8 cellular contexts compared by ENCODE assay signal in genomic region chr11:15629690-15630321, GRCh38.
A peak's percentile ranks its signal among the peaks of the same experiment; 100 is the strongest.
DNase-seq lines count a peak whose midpoint lies in the region; ATAC-seq, FAIRE-seq and TF ChIP-seq lines count a peak whose summit lies in the region.

No MANE protein-coding gene starts in this region.

- H3K4me3 ChIP-seq in DOHH2 (ENCODE audit: low read length) (no peak overlapping the region), WERI-Rb-1 (ENCODE audit: low read depth, low read length) (no peak overlapping the region), HepG2 (replicated peaks in 1 of 3; ENCODE audit: insufficient read depth in 1 of 3, low read depth in 2 of 3, low read length in 3 of 3) (no peak overlapping the region)

- POLR2A ChIA-PET in HepG2 (lab: Yijun Ruan, JAX): no interaction called here

- H4K20me1 ChIP-seq in DOHH2 (ENCODE audit: control insufficient read depth, insufficient read depth, low read depth, low read length): no peaks in the 10 kb centered on the region
- H4K20me1 ChIP-seq in HepG2 (ENCODE audit: insufficient read depth, low read length): no peaks in the 10 kb centered on the region

- H3K9ac ChIP-seq in HepG2 (ENCODE audit: insufficient read depth, low read depth, low read length): no peak overlapping the region

- no TSS peak for BruUV-seq in HepG2 (replicated peaks; lab: Mats Ljungman, UMichigan)

- H2AFZ ChIP-seq in HepG2 (ENCODE audit: low read length): no peak overlapping the region

- peak; percentile 45 for TF ChIP-seq CTCF in DOHH2 (IDR thresholded peaks at IDR 0.05; ENCODE audit: low read depth, low read length, poor library complexity, severe bottlenecking)
- TF ChIP-seq CTCF in WERI-Rb-1 (IDR thresholded peaks at IDR 0.05; ENCODE audit: low read depth, low read length): peak; percentile 59
- peak; percentile 33; the same call in 1 of the 2 replicates for TF ChIP-seq CTCF in HepG2 (CRISPR knock-in tag; IDR thresholded peaks at IDR 0.05)

- 3% methylated on average over 4 of the region's 6 CpGs for WGBS in HepG2 (ENCODE audit: low lambda C conversion rate)

- TF ChIP-seq EP300 in HepG2 (IDR thresholded peaks at IDR 0.05; ENCODE audit: low read depth in 2 of 2, low read length in 2 of 2) (no peak), HepG2 (CRISPR knock-in tag; IDR thresholded peaks at IDR 0.05; ENCODE audit: borderline replicate concordance) (no peak)

- no peaks in the 10 kb centered on the region for H3F3A ChIP-seq in DOHH2 (ENCODE audit: control insufficient read depth, insufficient read depth)

- no peaks in the 10 kb centered on the region for H3K4me1 ChIP-seq in DOHH2 (ENCODE audit: control insufficient read depth, low read length)
- no peaks in the 10 kb centered on the region for H3K4me1 ChIP-seq in HepG2 (ENCODE audit: insufficient read depth, low read length)

- H3K9me2 ChIP-seq in DOHH2 (replicated peaks; ENCODE audit: control insufficient read depth, low read length): no peaks in the 10 kb centered on the region

- no peak for FAIRE-seq in HepG2 (lab: Jason Lieb, UNC)

- H3K79me2 ChIP-seq in DOHH2 (ENCODE audit: control insufficient read depth, low read length): no peaks in the 10 kb centered on the region
- H3K79me2 ChIP-seq in HepG2 (ENCODE audit: insufficient read depth, low read length): no peaks in the 10 kb centered on the region

- H3K36me3 ChIP-seq in DOHH2 (ENCODE audit: control insufficient read depth, low read length): no peaks in the 10 kb centered on the region
- H3K36me3 ChIP-seq in WERI-Rb-1: no peaks in the 10 kb centered on the region
- no peaks in the 10 kb centered on the region for H3K36me3 ChIP-seq in HepG2 (replicated peaks in 1 of 2; ENCODE audit: control insufficient read depth in 1 of 2, insufficient read depth in 2 of 2, low read length in 2 of 2)

- in situ Hi-C loops in HepG2 (cut with HindIII; ENCODE audit: extremely low pct_ligation_motif_present, low pct_unique_long_range_greater_than_20kb): no loop called here
- in situ Hi-C loops in KBM-7 (cut with MboI; ENCODE audit: low pct_unique_long_range_greater_than_20kb, low sequenced_read_pairs): no loop called here

- CTCF ChIA-PET in HepG2 (lab: Yijun Ruan, JAX; ENCODE audit: low intra/inter-chr PET ratio, low total read pairs): no interaction called here

- H3K27me3 ChIP-seq in DOHH2 (ENCODE audit: control insufficient read depth, low read length) (no peaks in the 10 kb centered on the region), WERI-Rb-1 (ENCODE audit: insufficient read depth, low read depth, severe bottlenecking) (peaks cover 57% of the 10 kb centered on the region), HepG2 (ENCODE audit: control insufficient read depth in 1 of 2, insufficient read depth in 2 of 2, low read length in 2 of 2) (no peaks in the 10 kb centered on the region)

- peak; percentile 49 for DNase-seq in WERI-Rb-1
- peak; percentile 16 for DNase-seq in HepG2 (ENCODE audit: low spot score)
- DNase-seq in KBM-7: no peak
- DNase-seq in putamen (ENCODE audit: low spot score): no peak
- DNase-seq in NCI-H146 (lab: John Stamatoyannopoulos, UW): no peak

- no peaks in the 10 kb centered on the region for H3K9me3 ChIP-seq in DOHH2 (ENCODE audit: control insufficient read depth, insufficient read depth, low read length)
- H3K9me3 ChIP-seq in WERI-Rb-1 (ENCODE audit: severe bottlenecking): no peaks in the 10 kb centered on the region
- H3K9me3 ChIP-seq in HepG2 (ENCODE audit: low read length): no peaks in the 10 kb centered on the region

- TF ChIP-seq RAD21 in HepG2 (CRISPR knock-in tag; IDR thresholded peaks at IDR 0.05): no peak

- H3K4me2 ChIP-seq in DOHH2 (ENCODE audit: low read length) (no peak overlapping the region), HepG2 (ENCODE audit: low read depth, low read length) (no peak overlapping the region)

- intact Hi-C loops in HepG2 (cut with micrococcal nuclease; ENCODE audit: unreplicated experiment): no loop called here

- H3K27ac ChIP-seq in DOHH2 (ENCODE audit: low read depth, low read length): no peak overlapping the region
- H3K27ac ChIP-seq in WERI-Rb-1: no peak overlapping the region
- H3K27ac ChIP-seq in HepG2 (ENCODE audit: extremely low read length, insufficient read depth, low read length): no peak overlapping the region

- TF ChIP-seq POLR2A in HepG2 (IDR thresholded peaks at IDR 0.05; ENCODE audit: insufficient read depth in 1 of 2, low read depth in 2 of 2, low read length in 2 of 2): no peak

- ATAC-seq in HG03442 (IDR thresholded peaks at IDR 0.05; ENCODE audit: unreplicated experiment) (peak; percentile 57), HepG2 (peak; percentile 77), GM21786 (IDR thresholded peaks at IDR 0.05; ENCODE audit: unreplicated experiment) (no peak)

TF ChIP-seq in HepG2, 621 proteins besides CTCF, POLR2A, EP300 and RAD21:
- TF ChIP-seq THAP9 (CRISPR knock-in tag; IDR thresholded peaks at IDR 0.05; ENCODE audit: borderline replicate concordance) (no peak), JARID2 (CRISPR knock-in tag; IDR thresholded peaks at IDR 0.05; ENCODE audit: insufficient replicate concordance) (no peak), ZNF33B (CRISPR knock-in tag; IDR thresholded peaks at IDR 0.05) (no peak), GATAD1 (CRISPR knock-in tag; IDR thresholded peaks at IDR 0.05) (no peak), KDM1A (CRISPR knock-in tag; IDR thresholded peaks at IDR 0.05) (no peak), IRF2 (CRISPR knock-in tag; IDR thresholded peaks at IDR 0.05) (no peak), SRF (IDR thresholded peaks at IDR 0.05; ENCODE audit: low read depth, low read length) (no peak), DNMT3B (CRISPR knock-in tag; conservative IDR thresholded peaks at IDR 0.05) (no peak)

Comparison
In these comparisons a context has a peak if more than half of its experiments do, and no peak if none do; other contexts are left out.
1. DNase-seq: peak in WERI-Rb-1 (single experiment) and HepG2 (single experiment); none in KBM-7 (single experiment), putamen (single experiment) and NCI-H146 (single experiment).
2. Peak in every context shown above with its lines, with median percentiles within 50 percentile points of each other: CTCF ChIP-seq.